ENCODE assay signal across 9 cellular contexts in the genomic region with DNA sequence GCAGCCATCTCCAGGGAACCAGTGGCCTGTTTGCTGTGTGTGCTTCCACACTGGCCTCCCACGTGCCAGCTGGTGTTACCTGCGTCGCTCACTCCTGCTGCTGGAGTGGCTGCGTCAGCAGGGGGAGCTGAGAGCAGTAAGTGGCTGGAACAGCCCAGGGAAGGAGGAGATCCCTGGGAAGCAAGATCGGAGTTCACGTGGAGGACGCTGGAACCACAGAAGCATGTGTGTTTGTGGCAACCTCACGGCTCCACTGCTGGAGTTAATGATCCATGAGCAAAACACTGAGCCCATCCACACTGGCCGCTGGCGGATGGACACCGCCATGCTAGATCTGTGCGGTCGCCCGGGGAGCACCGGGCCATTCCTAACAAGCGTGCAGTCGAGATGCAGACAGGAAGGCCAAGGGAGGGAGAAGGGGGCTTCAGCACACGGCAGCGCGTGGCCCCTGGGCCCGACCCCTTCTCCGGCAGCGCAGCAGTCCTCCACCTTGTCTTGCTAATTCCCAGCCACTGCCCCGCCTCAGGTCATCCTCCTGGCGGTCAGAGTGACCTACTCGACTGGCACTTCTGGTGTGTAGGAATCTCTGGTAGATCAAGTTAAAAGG.
DNase-seq lines count a peak whose midpoint lies in the region; ATAC-seq, FAIRE-seq and TF ChIP-seq lines count a peak whose summit lies in the region.
"Had no signal": no experiment of that assay in that cellular context is flagged by ENCODE, and none has a peak within 500 bp of the region (broad histone marks: within the 10 kb centered on the region; RNA-seq: fewer than 3 reads in every experiment).

No MANE protein-coding gene starts in this region.

- H3K27ac Mint-ChIP-seq in endothelial cell (ENCODE audit: unreplicated experiment) (no peak overlapping the region), nephron progenitor cell (no peak overlapping the region)
- no peak overlapping the region for H3K27ac Mint-ChIP-seq in activated naive CD4-positive, alpha-beta T cell treated with anti-CD3 and anti-CD28 coated beads, Interleukin-2, amount 10 ng/mL, durations not matched to agents 7 days and 5 days

- CTCF ChIA-PET in activated naive CD4-positive, alpha-beta T cell treated with anti-CD3 and anti-CD28 coated beads, Interleukin-2, amount 10 ng/mL, durations not matched to agents 7 days and 5 days (lab: Charles Lee) = no interaction called here

- peak; percentile 24 for TF ChIP-seq CTCF in D721Med (IDR thresholded peaks at IDR 0.05; ENCODE audit: insufficient read depth, missing control alignments)
- TF ChIP-seq CTCF in endothelial cell (IDR thresholded peaks at IDR 0.05; ENCODE audit: unreplicated experiment) = no peak
- peak; percentile 22 for TF ChIP-seq CTCF in nephron progenitor cell (IDR thresholded peaks at IDR 0.05)

- DNase-seq in D721Med (ENCODE audit: insufficient read length, low spot score) (no peak), NCI-H460 (ENCODE audit: extremely low read depth, low read depth) (peak; percentile 14), endothelial cell (ENCODE audit: low spot score) (peak; percentile 50), nephron progenitor cell (peak; percentile 54), NCI-H1105 (lab: John Stamatoyannopoulos, UW) (no peak)
- no peak for DNase-seq in activated naive CD4-positive, alpha-beta T cell treated with anti-CD3 and anti-CD28 coated beads, Interleukin-2, amount 10 ng/mL, durations not matched to agents 7 days and 5 days
- DNase-seq: activated CD4-positive, alpha-beta T cell treated with anti-CD3 and anti-CD28 coated beads, Interleukin-2, amount 50 U/mL, for 1 hour had no signal

- H3K9me3 Mint-ChIP-seq in endothelial cell (ENCODE audit: unreplicated experiment) = no peaks in the 10 kb centered on the region
- peaks cover 14% of the 10 kb centered on the region for H3K9me3 Mint-ChIP-seq in nephron progenitor cell
- H3K9me3 Mint-ChIP-seq in activated naive CD4-positive, alpha-beta T cell treated with anti-CD3 and anti-CD28 coated beads, Interleukin-2, amount 10 ng/mL, durations not matched to agents 7 days and 5 days = no peaks in the 10 kb centered on the region

- ATAC-seq in HG02588 (IDR thresholded peaks at IDR 0.05; ENCODE audit: unreplicated experiment) = no peak
- ATAC-seq in HG03139 (IDR thresholded peaks at IDR 0.05; ENCODE audit: unreplicated experiment) = no peak

- H3K4me1 Mint-ChIP-seq in endothelial cell (ENCODE audit: unreplicated experiment) (peaks cover 18% of the 10 kb centered on the region), nephron progenitor cell (peaks cover 17% of the 10 kb centered on the region)
- no peaks in the 10 kb centered on the region for H3K4me1 Mint-ChIP-seq in activated naive CD4-positive, alpha-beta T cell treated with anti-CD3 and anti-CD28 coated beads, Interleukin-2, amount 10 ng/mL, durations not matched to agents 7 days and 5 days

- peaks cover 11% of the 10 kb centered on the region for H3K36me3 Mint-ChIP-seq in endothelial cell (ENCODE audit: low read depth, unreplicated experiment)
- H3K36me3 Mint-ChIP-seq in nephron progenitor cell (ENCODE audit: low read depth) = no peaks in the 10 kb centered on the region
- no peaks in the 10 kb centered on the region for H3K36me3 Mint-ChIP-seq in activated naive CD4-positive, alpha-beta T cell treated with anti-CD3 and anti-CD28 coated beads, Interleukin-2, amount 10 ng/mL, durations not matched to agents 7 days and 5 days

- no peak overlapping the region for H3K4me3 Mint-ChIP-seq in endothelial cell (ENCODE audit: unreplicated experiment)
- no peak overlapping the region for H3K4me3 Mint-ChIP-seq in nephron progenitor cell
- no peak overlapping the region for H3K4me3 Mint-ChIP-seq in activated naive CD4-positive, alpha-beta T cell treated with anti-CD3 and anti-CD28 coated beads, Interleukin-2, amount 10 ng/mL, durations not matched to agents 7 days and 5 days

- H3K27me3 Mint-ChIP-seq in endothelial cell (ENCODE audit: unreplicated experiment) (peaks cover 15% of the 10 kb centered on the region), nephron progenitor cell (ENCODE audit: low read depth, poor library complexity) (peaks cover 16% of the 10 kb centered on the region)
- H3K27me3 Mint-ChIP-seq in activated naive CD4-positive, alpha-beta T cell treated with anti-CD3 and anti-CD28 coated beads, Interleukin-2, amount 10 ng/mL, durations not matched to agents 7 days and 5 days = peaks cover 13% of the 10 kb centered on the region

- no peak for FAIRE-seq in D721Med (lab: Jason Lieb, UNC)

Comparison
In these comparisons a context has a peak if more than half of its experiments do, and no peak if none do; other contexts are left out.
1. DNase-seq: peak in NCI-H460 (single experiment), endothelial cell (single experiment) and nephron progenitor cell (single experiment); none in D721Med (single experiment), NCI-H1105 (single experiment) and activated naive CD4-positive, alpha-beta T cell treated with anti-CD3 and anti-CD28 coated beads, Interleukin-2, amount 10 ng/mL, durations not matched to agents 7 days and 5 days (single experiment).